10 cellular contexts compared by ENCODE assay signal in the genomic region with DNA sequence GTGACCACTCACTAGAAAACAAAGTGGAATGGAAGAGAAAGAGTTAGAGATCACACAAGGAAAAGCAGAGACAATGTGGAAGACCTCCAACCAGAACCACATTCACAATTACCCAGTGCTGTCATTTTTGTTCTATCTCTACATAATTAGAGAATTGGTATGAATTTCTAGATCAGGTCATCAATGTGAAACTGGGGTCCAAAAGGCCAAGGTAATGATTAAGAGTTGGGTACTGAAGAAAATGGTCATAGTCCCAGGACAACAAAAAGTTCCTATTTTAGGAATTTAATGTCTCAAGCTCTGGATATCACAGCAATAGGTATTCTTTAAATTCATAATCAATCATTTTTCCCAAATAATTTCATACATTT.
DNase-seq lines count a peak whose midpoint lies in the region; ATAC-seq and TF ChIP-seq lines count a peak whose summit lies in the region.
"Had no signal": no experiment of that assay in that cellular context is flagged by ENCODE, and none has a peak within 500 bp of the region (broad histone marks: within the 10 kb centered on the region; RNA-seq: fewer than 3 reads in every experiment).

No MANE protein-coding gene starts in this region.

- H3K9me3 Mint-ChIP-seq in mesothelial cell of epicardium = peaks cover 9% of the 10 kb centered on the region
- H3K9me3 Mint-ChIP-seq: activated naive CD4-positive, alpha-beta T cell treated with anti-CD3 and anti-CD28 coated beads for 36 hours had no signal

- H3K4me1 ChIP-seq in left ventricle myocardium inferior (peaks cover 33% of the 10 kb centered on the region), right cardiac atrium (ENCODE audit: control insufficient read depth, insufficient read depth, low read length) (peaks cover 3% of the 10 kb centered on the region), uterus (no peaks in the 10 kb centered on the region)

- H3K36me3 ChIP-seq in left ventricle myocardium inferior (no peaks in the 10 kb centered on the region), brain microvascular endothelial cell (replicated peaks) (no peaks in the 10 kb centered on the region), uterus (no peaks in the 10 kb centered on the region)

- DNase-seq in left ventricle myocardium inferior (no peak), right cardiac atrium (no peak), brain microvascular endothelial cell (no peak), mesothelial cell of epicardium (ENCODE audit: low spot score in 2 of 2, unreplicated experiment in 2 of 2) (no peak), uterus (no peak), activated gamma-delta T cell treated with Interleukin-2 at 50 U/mL for 16 hours (no peak), NCI-H748 treated with DMSO at 0.1 percent for 48 hours (lab: John Stamatoyannopoulos, UW) (no peak)

- peak overlapping the region; percentile 68 for H3K27ac Mint-ChIP-seq in mesothelial cell of epicardium
- H3K27ac Mint-ChIP-seq: activated naive CD4-positive, alpha-beta T cell treated with anti-CD3 and anti-CD28 coated beads for 36 hours had no signal

- ATAC-seq in right cardiac atrium (no peak), GM21619 (IDR thresholded peaks at IDR 0.05; ENCODE audit: unreplicated experiment) (no peak)

- H3K36me3 Mint-ChIP-seq in mesothelial cell of epicardium = peaks cover 12% of the 10 kb centered on the region

- TF ChIP-seq CTCF in left ventricle myocardium inferior (IDR thresholded peaks at IDR 0.05; ENCODE audit: borderline replicate concordance) (no peak), brain microvascular endothelial cell (IDR thresholded peaks at IDR 0.05; ENCODE audit: low read depth, low read length, missing control alignments) (no peak), mesothelial cell of epicardium (IDR thresholded peaks at IDR 0.05; ENCODE audit: unreplicated experiment) (no peak), uterus (IDR thresholded peaks at IDR 0.05) (no peak)

- no peak for TF ChIP-seq POLR2A in uterus (IDR thresholded peaks at IDR 0.05)

- no peaks in the 10 kb centered on the region for H3K9me3 ChIP-seq in left ventricle myocardium inferior (replicated peaks)
- H3K9me3 ChIP-seq in right cardiac atrium (ENCODE audit: control insufficient read depth, low read length) = no peaks in the 10 kb centered on the region
- H3K9me3 ChIP-seq in uterus = no peaks in the 10 kb centered on the region

- H3K27me3 Mint-ChIP-seq in mesothelial cell of epicardium (ENCODE audit: low read depth) = no peaks in the 10 kb centered on the region

- in situ Hi-C loops in brain microvascular endothelial cell (cut with HindIII; ENCODE audit: low pct_ligation_motif_present, low sequenced_read_pairs) = no loop called here

- H3K4me3 Mint-ChIP-seq in mesothelial cell of epicardium = no peak overlapping the region
- H3K4me3 Mint-ChIP-seq: activated naive CD4-positive, alpha-beta T cell treated with anti-CD3 and anti-CD28 coated beads for 36 hours had no signal

- peaks cover 21% of the 10 kb centered on the region for H3K4me1 Mint-ChIP-seq in mesothelial cell of epicardium

- H3K4me3 ChIP-seq in left ventricle myocardium inferior (no peak overlapping the region), right cardiac atrium (ENCODE audit: low read length) (no peak overlapping the region), brain microvascular endothelial cell (ENCODE audit: low read depth, low read length) (no peak overlapping the region), uterus (no peak overlapping the region)

- intact Hi-C loops in left ventricle myocardium inferior (cut with micrococcal nuclease) = no loop called here
- intact Hi-C loops in right cardiac atrium (cut with DNase I) = no loop called here
- intact Hi-C loops in uterus (cut with DNase I; ENCODE audit: low total_unique reads) = no loop called here

- H3K27me3 ChIP-seq in left ventricle myocardium inferior (ENCODE audit: low read depth) (no peaks in the 10 kb centered on the region), right cardiac atrium (ENCODE audit: control insufficient read depth, insufficient read depth) (no peaks in the 10 kb centered on the region), brain microvascular endothelial cell (replicated peaks) (no peaks in the 10 kb centered on the region), uterus (no peaks in the 10 kb centered on the region)

- H3K27ac ChIP-seq in left ventricle myocardium inferior (replicated peaks) (peak overlapping the region; percentile 47), right cardiac atrium (ENCODE audit: low read length) (no peak overlapping the region), brain microvascular endothelial cell (peak overlapping the region; percentile 91), uterus (peak overlapping the region; percentile 68 to 90)
- H3K27ac ChIP-seq: C4-2B had no signal
